ENCODE assay signal across 16 cellular contexts in the genomic region with DNA sequence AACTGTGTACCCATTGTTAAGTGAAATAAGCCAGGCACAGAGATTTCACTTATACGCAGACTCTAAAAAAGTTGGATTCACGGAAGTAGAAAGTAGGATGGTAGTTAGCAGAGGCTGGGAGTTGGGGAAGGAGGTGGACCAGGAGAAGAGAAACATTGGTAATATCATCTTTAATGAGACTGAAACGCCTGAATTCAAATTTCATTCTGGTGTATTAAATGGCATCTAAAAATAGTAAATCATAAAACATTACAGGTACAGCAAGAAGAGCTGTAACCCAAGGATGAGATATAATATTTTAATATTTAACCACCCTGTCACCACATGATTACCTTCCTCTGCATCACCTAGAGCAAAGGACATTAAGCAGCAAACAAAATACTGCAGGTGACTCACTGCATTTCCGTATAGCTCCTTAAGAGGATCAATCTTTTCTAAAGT.
A peak's percentile ranks its signal among the peaks of the same experiment; 100 is the strongest.
DNase-seq lines count a peak whose midpoint lies in the region; ATAC-seq and TF ChIP-seq lines count a peak whose summit lies in the region.
"Had no signal": no experiment of that assay in that cellular context is flagged by ENCODE, and none has a peak within 500 bp of the region (broad histone marks: within the 10 kb centered on the region; RNA-seq: fewer than 3 reads in every experiment).

No MANE protein-coding gene starts in this region.

- H3K27me3 ChIP-seq in PC-3 (ENCODE audit: low read length) (no peaks in the 10 kb centered on the region), dorsolateral prefrontal cortex (no peaks in the 10 kb centered on the region), muscle layer of duodenum (ENCODE audit: low read depth, low read length) (no peaks in the 10 kb centered on the region)
- H3K27me3 ChIP-seq: ovary had no signal

- H3K4me3 ChIP-seq in PC-3 (ENCODE audit: low read length) (no peak overlapping the region), dorsolateral prefrontal cortex (peak overlapping the region in 6 of 59 donors; percentile 42 to 69 (median 59)), muscle layer of duodenum (ENCODE audit: low read depth in 1 of 2, low read length in 2 of 2) (no peak overlapping the region), coronary artery (no peak overlapping the region)
- H3K4me3 ChIP-seq: ovary had no signal

- H4K20me1 ChIP-seq in PC-3 (ENCODE audit: low read length): no peaks in the 10 kb centered on the region

- in situ Hi-C loops in Caki2 (cut with HindIII; ENCODE audit: low pct_unique_long_range_greater_than_20kb, low sequenced_read_pairs): no loop called here

- TF ChIP-seq CTCF in PC-3 (conservative IDR thresholded peaks at IDR 0.05; ENCODE audit: low read depth, low read length) (no peak), dorsolateral prefrontal cortex (IDR thresholded peaks at IDR 0.05 in 54 of 56, conservative IDR thresholded peaks at IDR 0.05 in 2 of 56; ENCODE audit: low read depth in 1 of 56, partially characterized antibody in 56 of 56) (no peak), coronary artery (IDR thresholded peaks at IDR 0.05) (no peak)

- peaks cover 19% of the 10 kb centered on the region for H3K79me2 ChIP-seq in PC-3 (ENCODE audit: low read length)

- H3K9me2 ChIP-seq in PC-3 (replicated peaks; ENCODE audit: low read length): no peaks in the 10 kb centered on the region

- H3K4me1 ChIP-seq in PC-3 (ENCODE audit: insufficient read depth, low read length) (peaks cover 30% of the 10 kb centered on the region), muscle layer of duodenum (ENCODE audit: control insufficient read depth in 1 of 2, insufficient read depth in 2 of 2, low read length in 2 of 2) (peaks cover 12 to 15% of the 10 kb centered on the region in 2 donors)

- peak overlapping the region; percentile 61 for H3K4me2 ChIP-seq in PC-3 (ENCODE audit: low read length)

- peak overlapping the region; percentile 64 for H3K27ac ChIP-seq in PC-3 (ENCODE audit: low read length)
- peak overlapping the region in 46 of 59 donors; percentile 13 to 91 (median 83) for H3K27ac ChIP-seq in dorsolateral prefrontal cortex
- peak overlapping the region; percentile 35 for H3K27ac ChIP-seq in muscle layer of duodenum (ENCODE audit: low read length)
- peak overlapping the region in 1 of 2 donors; percentile 60 for H3K27ac ChIP-seq in coronary artery

- CTCF ChIA-PET in PC-3 (lab: Charles Lee): interaction anchor here (0.5 kb wide), 1 partner anchor 27 kb away, joined by 4 read pairs; no protein-coding TSS in a partner anchor

- H2AFZ ChIP-seq in PC-3 (ENCODE audit: low read length): no peak overlapping the region

- no peaks in the 10 kb centered on the region for H3F3A ChIP-seq in PC-3 (ENCODE audit: low read length, unreplicated experiment)

- intact Hi-C loops in PC-3 (cut with micrococcal nuclease) (no loop called here), dorsolateral prefrontal cortex (cut with DNase I) (loop anchor here in 1 of 2 donors (2.0 kb wide), 1 partner anchor 99 kb away; the partner anchor contains the start of gene EPS8)

- H3K9me3 ChIP-seq in PC-3 (ENCODE audit: low read length) (no peaks in the 10 kb centered on the region), muscle layer of duodenum (ENCODE audit: control insufficient read depth in 1 of 2, low read length in 2 of 2) (no peaks in the 10 kb centered on the region)
- H3K9me3 ChIP-seq: ovary had no signal

- DNase-seq in Caki2 (ENCODE audit: low read depth) (peak; percentile 66), PC-3 (peak; percentile 59), dorsolateral prefrontal cortex (no peak), coronary artery (ENCODE audit: low spot score) (no peak)
- no peak for DNase-seq in NK-92 treated with Interleukin-12 subunit alpha and Interleukin-12 subunit beta, amount 100 ng/mL, for 24 hours (lab: John Stamatoyannopoulos, UW)
- DNase-seq: activated CD8-positive, alpha-beta memory T cell treated with anti-CD3 and anti-CD28 coated beads, Interleukin-2, amount 50 U/mL, for 4 hours; AML-193; HFFc6; NCI-H1092 treated with DMSO at 0.1 percent for 48 hours; ovary; substantia nigra had no signal

- ATAC-seq in PC-3: peak; percentile 81
- ATAC-seq in HG02981 (IDR thresholded peaks at IDR 0.05; ENCODE audit: unreplicated experiment): no peak
- ATAC-seq in GM18511 (IDR thresholded peaks at IDR 0.05; ENCODE audit: unreplicated experiment): no peak
- ATAC-seq: activated CD4-positive, CD25-positive, alpha-beta regulatory T cell treated with anti-CD3 and anti-CD28 coated beads, Interleukin-2, amount 50 U/mL, for 24 hours; activated naive CD4-positive, alpha-beta T cell treated with anti-CD3 and anti-CD28 coated beads, Interleukin-2, amount 50 U/mL, for 72 hours had no signal

- peak overlapping the region; percentile 14; the same call in 1 of the 2 replicates for H3K9ac ChIP-seq in PC-3 (ENCODE audit: low read length)

- H3K36me3 ChIP-seq in PC-3 (ENCODE audit: low read depth, low read length) (no peaks in the 10 kb centered on the region), muscle layer of duodenum (ENCODE audit: control insufficient read depth in 1 of 2, insufficient read depth in 2 of 2, low read length in 2 of 2) (no peaks in the 10 kb centered on the region)
- H3K36me3 ChIP-seq: ovary had no signal

- BruUV-seq in PC-3 (replicated peaks; lab: Mats Ljungman, UMichigan): no TSS peak

- POLR2A ChIA-PET in PC-3 (lab: Charles Lee; ENCODE audit: unreplicated experiment): interaction anchor here (0.7 kb wide), 1 partner anchor 10 kb away, joined by 3 read pairs; no protein-coding TSS in a partner anchor

Comparison
In these comparisons a context has a peak if more than half of its experiments do, and no peak if none do; other contexts are left out.
1. DNase-seq: peak in Caki2 (single experiment) and PC-3 (single experiment); none in dorsolateral prefrontal cortex (0 of 10), NK-92 treated with Interleukin-12 subunit alpha and Interleukin-12 subunit beta, amount 100 ng/mL, for 24 hours (single experiment) and coronary artery (single experiment).